14 cellular contexts compared by ENCODE assay signal in the genomic region with DNA sequence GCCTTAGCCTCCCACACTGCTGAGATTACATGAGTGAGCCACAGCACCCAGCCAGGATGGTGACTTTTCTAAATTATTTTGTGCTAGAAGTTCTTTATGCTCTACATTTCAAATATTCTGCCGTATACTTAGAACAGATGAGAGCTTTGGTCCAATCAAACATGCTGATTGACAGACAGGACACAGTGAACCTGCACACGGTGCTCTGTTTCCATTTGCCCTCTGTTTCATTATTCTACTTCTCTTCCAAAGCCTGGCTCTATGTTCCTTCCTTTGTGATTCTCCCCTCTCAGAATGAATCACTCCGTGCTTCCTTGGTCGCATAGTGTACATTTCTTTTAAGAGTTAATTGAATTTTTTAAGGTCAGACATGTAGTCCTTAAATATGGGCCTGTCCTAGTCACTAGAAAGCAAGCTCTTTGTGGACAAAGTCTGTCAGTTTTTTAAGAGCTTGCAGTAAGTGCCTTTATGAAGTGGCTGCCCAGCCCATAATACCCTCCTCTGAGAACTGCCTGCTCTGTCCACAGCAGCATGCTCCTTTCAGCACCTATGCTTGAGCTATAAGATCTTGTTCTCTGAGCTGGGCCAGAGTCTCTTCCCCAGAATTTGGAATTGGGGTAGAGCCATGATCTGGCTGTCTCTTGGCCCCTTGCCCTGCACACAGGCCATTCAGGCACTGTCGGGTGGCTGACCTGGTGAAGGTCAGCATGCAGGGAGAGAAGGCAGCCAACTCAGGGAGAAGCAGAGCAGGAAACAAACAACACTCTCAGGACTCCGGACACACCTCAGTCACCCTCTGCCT.
DNase-seq lines count a peak whose midpoint lies in the region; ATAC-seq and TF ChIP-seq lines count a peak whose summit lies in the region.
"Had no signal": no experiment of that assay in that cellular context is flagged by ENCODE, and none has a peak within 500 bp of the region (broad histone marks: within the 10 kb centered on the region; RNA-seq: fewer than 3 reads in every experiment).

No MANE protein-coding gene starts in this region.

- H2BK120ac ChIP-seq in neuronal stem cell (ENCODE audit: low read depth, low read length) = no peak overlapping the region

- H3K27ac ChIP-seq in GM23248 (no peak overlapping the region), adrenal gland (peak overlapping the region in 4 of 5 donors; percentile 47 to 80 (median 70)), neuronal stem cell (replicated peaks; ENCODE audit: low read length) (no peak overlapping the region)

- H3K4me1 ChIP-seq in GM23248 (ENCODE audit: insufficient read depth) (peaks cover 25% of the 10 kb centered on the region), adrenal gland (replicated peaks in 1 of 2) (peaks cover 28 to 43% of the 10 kb centered on the region in 2 donors), neuronal stem cell (ENCODE audit: control insufficient read depth in 2 of 2, insufficient read depth in 1 of 2, low read depth in 1 of 2, low read length in 2 of 2) (peaks cover 4 to 10% of the 10 kb centered on the region in 2 donors)

- ATAC-seq in left ventricle myocardium superior (peak; percentile 94), HG02870 (IDR thresholded peaks at IDR 0.05; ENCODE audit: unreplicated experiment) (no peak)

- H2BK12ac ChIP-seq in neuronal stem cell (ENCODE audit: low read length) = no peak overlapping the region

- no peak overlapping the region for H3K4ac ChIP-seq in neuronal stem cell (ENCODE audit: low read length)

- H3K23ac ChIP-seq in neuronal stem cell (ENCODE audit: low read depth, low read length, poor library complexity) = no peak overlapping the region

- H4K8ac ChIP-seq in neuronal stem cell (ENCODE audit: low read depth, low read length) = no peak overlapping the region

- no peak overlapping the region for H3K4me3 ChIP-seq in GM23248
- H3K4me3 ChIP-seq in adrenal gland = no peak overlapping the region
- H3K4me3 ChIP-seq in neuronal stem cell (ENCODE audit: low read length in 2 of 2) = no peak overlapping the region

- no peak for TF ChIP-seq CTCF in adrenal gland (IDR thresholded peaks at IDR 0.05)
- TF ChIP-seq CTCF in endothelial cell (IDR thresholded peaks at IDR 0.05; ENCODE audit: unreplicated experiment) = no peak

- DNase-seq in GM23248 = peak; percentile 21
- DNase-seq in adrenal gland = peak; percentile 66 to 89 (median 87)
- DNase-seq in left ventricle myocardium superior = peak; percentile 85
- DNase-seq in neuronal stem cell (ENCODE audit: low spot score) = no peak
- no peak for DNase-seq in endothelial cell (ENCODE audit: low spot score)
- no peak for DNase-seq in activated T-helper 1 cell treated with anti-CD3 and anti-CD28 coated beads, Interleukin-12 subunit alpha, Interleukin-12 subunit beta, Interleukin-2, Interleukin-4 antibody, amounts not matched to agents 30 ng/mL and 10 ng/mL and 1 ng/mL, durations not matched to agents 14 hours and 24 hours and 36 hours (ENCODE audit: low spot score)
- no peak for DNase-seq in stimulated activated CD4-positive, alpha-beta T cell treated with anti-CD3 and anti-CD28 coated beads, Interleukin-4, amount 100 ng/mL, for 24 hours
- DNase-seq: activated CD4-positive, alpha-beta T cell treated with anti-CD3 and anti-CD28 coated beads, Interleukin-2, amount 50 U/mL, for 4 hours; DMS 273 treated with DMSO at 0.1 percent for 48 hours; glutamatergic neuron; NCI-H1048; posterior cingulate gyrus; RPMI8226 had no signal

- H3K9me3 ChIP-seq in GM23248 (ENCODE audit: low read depth) (no peaks in the 10 kb centered on the region), adrenal gland (replicated peaks in 1 of 3) (no peaks in the 10 kb centered on the region), neuronal stem cell (replicated peaks in 1 of 2; ENCODE audit: control insufficient read depth in 2 of 2, insufficient read depth in 1 of 2, low read depth in 1 of 2, low read length in 2 of 2) (peaks cover 3% of the 10 kb centered on the region in 2 donors)

- no peak overlapping the region for H3K4me3 Mint-ChIP-seq in endothelial cell (ENCODE audit: unreplicated experiment)
- no peak overlapping the region for H3K4me3 Mint-ChIP-seq in activated T-helper 1 cell treated with anti-CD3 and anti-CD28 coated beads, Interleukin-12 subunit alpha, Interleukin-12 subunit beta, Interleukin-2, Interleukin-4 antibody, amounts not matched to agents 30 ng/mL and 10 ng/mL and 1 ng/mL, durations not matched to agents 14 hours and 24 hours and 36 hours

- intact Hi-C loops in adrenal gland (cut with DNase I) (no loop called here), left ventricle myocardium superior (cut with micrococcal nuclease) (no loop called here)
- intact Hi-C loops in activated T-helper 1 cell treated with anti-CD3 and anti-CD28 coated beads, Interleukin-12 subunit alpha, Interleukin-12 subunit beta, Interleukin-2, Interleukin-4 antibody, amounts not matched to agents 30 ng/mL and 10 ng/mL and 1 ng/mL, durations not matched to agents 14 hours and 24 hours and 36 hours (cut with micrococcal nuclease) = no loop called here

- no peak overlapping the region for H3K27ac Mint-ChIP-seq in endothelial cell (ENCODE audit: unreplicated experiment)
- no peak overlapping the region for H3K27ac Mint-ChIP-seq in activated T-helper 1 cell treated with anti-CD3 and anti-CD28 coated beads, Interleukin-12 subunit alpha, Interleukin-12 subunit beta, Interleukin-2, Interleukin-4 antibody, amounts not matched to agents 30 ng/mL and 10 ng/mL and 1 ng/mL, durations not matched to agents 14 hours and 24 hours and 36 hours

- no peaks in the 10 kb centered on the region for H3K79me2 ChIP-seq in GM23248 (ENCODE audit: insufficient read depth)

- peak overlapping the region; percentile 37 for H2AFZ ChIP-seq in GM23248
- H2AFZ ChIP-seq in neuronal stem cell (ENCODE audit: low read length) = peak overlapping the region; percentile 14

- H2BK5ac ChIP-seq in neuronal stem cell (ENCODE audit: low read length) = no peak overlapping the region

- H3K27me3 ChIP-seq in GM23248 (replicated peaks; ENCODE audit: insufficient read depth) = no peaks in the 10 kb centered on the region
- H3K27me3 ChIP-seq in adrenal gland = no peaks in the 10 kb centered on the region
- no peaks in the 10 kb centered on the region for H3K27me3 ChIP-seq in neuronal stem cell (ENCODE audit: control insufficient read depth in 3 of 3, insufficient read depth in 3 of 3, low read depth in 1 of 3, low read length in 3 of 3)

- no peaks in the 10 kb centered on the region for H3K36me3 ChIP-seq in GM23248 (ENCODE audit: low read depth)
- no peaks in the 10 kb centered on the region for H3K36me3 ChIP-seq in adrenal gland (replicated peaks in 1 of 2)
- peaks cover 0 to 2% of the 10 kb centered on the region in 2 donors for H3K36me3 ChIP-seq in neuronal stem cell (replicated peaks in 1 of 2; ENCODE audit: control insufficient read depth in 2 of 2, insufficient read depth in 2 of 2, low read length in 2 of 2)

- H3K79me1 ChIP-seq in neuronal stem cell (ENCODE audit: low read depth, low read length) = no peaks in the 10 kb centered on the region

- H2BK15ac ChIP-seq in neuronal stem cell (ENCODE audit: low read length) = no peak overlapping the region

- no peaks in the 10 kb centered on the region for H3K9me2 ChIP-seq in GM23248 (ENCODE audit: insufficient read depth)

- H3K9ac ChIP-seq in GM23248 (no peak overlapping the region), neuronal stem cell (ENCODE audit: low read depth, low read length, poor library complexity) (no peak overlapping the region)

- H4K20me1 ChIP-seq in GM23248 (ENCODE audit: insufficient read depth) = no peaks in the 10 kb centered on the region

- no peaks in the 10 kb centered on the region for H3K36me3 Mint-ChIP-seq in endothelial cell (ENCODE audit: low read depth, unreplicated experiment)
- no peaks in the 10 kb centered on the region for H3K36me3 Mint-ChIP-seq in activated T-helper 1 cell treated with anti-CD3 and anti-CD28 coated beads, Interleukin-12 subunit alpha, Interleukin-12 subunit beta, Interleukin-2, Interleukin-4 antibody, amounts not matched to agents 30 ng/mL and 10 ng/mL and 1 ng/mL, durations not matched to agents 14 hours and 24 hours and 36 hours (ENCODE audit: low read depth)

- H3K14ac ChIP-seq in neuronal stem cell (ENCODE audit: low read length) = no peak overlapping the region

- H3K4me2 ChIP-seq in GM23248 (ENCODE audit: unreplicated experiment) (no peak overlapping the region), neuronal stem cell (ENCODE audit: insufficient read depth, low read length, poor library complexity, severe bottlenecking) (no peak overlapping the region)

- no peak overlapping the region for H3K18ac ChIP-seq in neuronal stem cell (ENCODE audit: low read length)

- peaks cover 2% of the 10 kb centered on the region for H3K27me3 Mint-ChIP-seq in endothelial cell (ENCODE audit: unreplicated experiment)
- H3K27me3 Mint-ChIP-seq in activated T-helper 1 cell treated with anti-CD3 and anti-CD28 coated beads, Interleukin-12 subunit alpha, Interleukin-12 subunit beta, Interleukin-2, Interleukin-4 antibody, amounts not matched to agents 30 ng/mL and 10 ng/mL and 1 ng/mL, durations not matched to agents 14 hours and 24 hours and 36 hours (ENCODE audit: insufficient read depth) = peaks cover 1% of the 10 kb centered on the region

- H3K4me1 Mint-ChIP-seq in endothelial cell (ENCODE audit: unreplicated experiment) = peaks cover 35% of the 10 kb centered on the region
- H3K4me1 Mint-ChIP-seq in activated T-helper 1 cell treated with anti-CD3 and anti-CD28 coated beads, Interleukin-12 subunit alpha, Interleukin-12 subunit beta, Interleukin-2, Interleukin-4 antibody, amounts not matched to agents 30 ng/mL and 10 ng/mL and 1 ng/mL, durations not matched to agents 14 hours and 24 hours and 36 hours (ENCODE audit: low read depth) = peaks cover 9% of the 10 kb centered on the region

- WGBS in GM23248 (ENCODE audit: low coverage in 1 of 2, low lambda C conversion rate in 2 of 2, missing lambda C conversion rate in 2 of 2), 2 experiments = 46% methylated on average over 6 of the region's 6 CpGs
- 26 to 43% (median 36%) methylated on average over 6 of the region's 6 CpGs for WGBS in adrenal gland, 4 donors
- WGBS in neuronal stem cell (ENCODE audit: extremely low coverage in 2 of 2, insufficient read length in 2 of 2, insufficient replicate concordance in 1 of 2), 2 donors = no CpG with 5 or more reads among the region's 6 CpGs

- no peak overlapping the region for H4K91ac ChIP-seq in neuronal stem cell (ENCODE audit: low read depth, low read length, poor library complexity)

- no peak overlapping the region for H2AK5ac ChIP-seq in neuronal stem cell (ENCODE audit: low read depth, low read length)

- TF ChIP-seq POLR2A in adrenal gland (IDR thresholded peaks at IDR 0.05) = peak in 1 of 2 donors; percentile 29

- in situ Hi-C loops in GM23248 (cut with MboI) = no loop called here

- H3K9me3 Mint-ChIP-seq in endothelial cell (ENCODE audit: unreplicated experiment) = no peaks in the 10 kb centered on the region
- peaks cover 5% of the 10 kb centered on the region for H3K9me3 Mint-ChIP-seq in activated T-helper 1 cell treated with anti-CD3 and anti-CD28 coated beads, Interleukin-12 subunit alpha, Interleukin-12 subunit beta, Interleukin-2, Interleukin-4 antibody, amounts not matched to agents 30 ng/mL and 10 ng/mL and 1 ng/mL, durations not matched to agents 14 hours and 24 hours and 36 hours

- H3F3A ChIP-seq in GM23248 (ENCODE audit: insufficient read depth) = peaks cover 23% of the 10 kb centered on the region

Comparison
In these comparisons a context has a peak if more than half of its experiments do, and no peak if none do; other contexts are left out.
1. DNase-seq: peak in GM23248 (single experiment), adrenal gland (7 of 7) and left ventricle myocardium superior (single experiment); none in neuronal stem cell (single experiment), endothelial cell (single experiment), activated T-helper 1 cell treated with anti-CD3 and anti-CD28 coated beads, Interleukin-12 subunit alpha, Interleukin-12 subunit beta, Interleukin-2, Interleukin-4 antibody, amounts not matched to agents 30 ng/mL and 10 ng/mL and 1 ng/mL, durations not matched to agents 14 hours and 24 hours and 36 hours (single experiment) and stimulated activated CD4-positive, alpha-beta T cell treated with anti-CD3 and anti-CD28 coated beads, Interleukin-4, amount 100 ng/mL, for 24 hours (single experiment).
2. H3K27ac ChIP-seq: peak in adrenal gland (4 of 5); none in GM23248 (single experiment) and neuronal stem cell (single experiment).